ENCODE assay signal across 24 cellular contexts in genomic region chr10:46198516-46198915, GRCh38.
DNase-seq lines count a peak whose midpoint lies in the region; ATAC-seq and TF ChIP-seq lines count a peak whose summit lies in the region.
"Had no signal": no experiment of that assay in that cellular context is flagged by ENCODE, and none has a peak within 500 bp of the region (broad histone marks: within the 10 kb centered on the region; RNA-seq: fewer than 3 reads in every experiment).

No MANE protein-coding gene starts in this region.

- H3K4me3 ChIP-seq in brain microvascular endothelial cell (ENCODE audit: low read depth, low read length) = no peak overlapping the region
- H3K4me3 ChIP-seq: HAP-1, Peyer's patch had no signal

- no peak for TF ChIP-seq CTCF in brain microvascular endothelial cell (IDR thresholded peaks at IDR 0.05; ENCODE audit: low read depth, low read length, missing control alignments)

- DNase-seq in ELR (ENCODE audit: low read depth) (peak; percentile 10), M059J (ENCODE audit: low read depth) (peak; percentile 25), brain microvascular endothelial cell (peak; percentile 9), iris pigment epithelial cell (ENCODE audit: low read depth) (peak; percentile 7), NCI-H2107 (lab: John Stamatoyannopoulos, UW) (no peak), NK-92 (lab: John Stamatoyannopoulos, UW; ENCODE audit: unreplicated experiment) (no peak)
- DNase-seq: CD8-positive, alpha-beta memory T cell; DMS 273 treated with DMSO at 0.1 percent for 48 hours; DND-41; GOT3; KBM-7; MM.1S; NCI-H2029 treated with DMSO at 0.1 percent for 48 hours; NCI-H2227 treated with DMSO at 0.1 percent for 48 hours; NCI-H69; Peyer's patch; SIG-M5; SK-N-SH; SW 1271 had no signal

- H3K27ac ChIP-seq in brain microvascular endothelial cell = no peak overlapping the region
- H3K27ac ChIP-seq: C4-2B, Peyer's patch had no signal

- no peak for ATAC-seq in GM18858 (IDR thresholded peaks at IDR 0.05; ENCODE audit: unreplicated experiment)
- ATAC-seq in HG02610 (IDR thresholded peaks at IDR 0.05; ENCODE audit: unreplicated experiment) = no peak
- ATAC-seq: HepG2 had no signal

- H3K36me3 ChIP-seq in brain microvascular endothelial cell (replicated peaks) = no peaks in the 10 kb centered on the region
- H3K36me3 ChIP-seq: HAP-1, Peyer's patch had no signal

- H3K27me3 ChIP-seq in brain microvascular endothelial cell (replicated peaks) = no peaks in the 10 kb centered on the region
- H3K27me3 ChIP-seq: Peyer's patch had no signal

- in situ Hi-C loops in brain microvascular endothelial cell (cut with HindIII; ENCODE audit: low pct_ligation_motif_present, low sequenced_read_pairs) = no loop called here

Comparison
In these comparisons a context has a peak if more than half of its experiments do, and no peak if none do; other contexts are left out.
1. DNase-seq: peak in ELR (single experiment), M059J (single experiment), brain microvascular endothelial cell (single experiment) and iris pigment epithelial cell (single experiment); none in NCI-H2107 (single experiment) and NK-92 (single experiment).